ENCODE assay signal across 12 cellular contexts in genomic region chr2:128301501-128301966, GRCh38. TPM values are rescaled to one million over a fixed set of nuclear protein-coding genes. Genes with fewer than 3 reads are reported as not detected.
DNase-seq lines count a peak whose midpoint lies in the region; ATAC-seq, FAIRE-seq and TF ChIP-seq lines count a peak whose summit lies in the region.
"Had no signal": no experiment of that assay in that cellular context is flagged by ENCODE, and none has a peak within 500 bp of the region (broad histone marks: within the 10 kb centered on the region; RNA-seq: fewer than 3 reads in every experiment).

No MANE protein-coding gene starts in this region.

- H3K4ac ChIP-seq in neuronal stem cell (ENCODE audit: low read length): no peak overlapping the region

- no peak overlapping the region for H4K91ac ChIP-seq in neuronal stem cell (ENCODE audit: low read depth, low read length, poor library complexity)

- H3K9me3 ChIP-seq in esophagus muscularis mucosa (no peaks in the 10 kb centered on the region), neuronal stem cell (replicated peaks in 1 of 2; ENCODE audit: control insufficient read depth in 2 of 2, insufficient read depth in 1 of 2, low read depth in 1 of 2, low read length in 2 of 2) (peaks cover 0 to 3% of the 10 kb centered on the region in 2 donors)
- H3K9me3 ChIP-seq: heart left ventricle, psoas muscle had no signal

- no peak overlapping the region for H3K4me2 ChIP-seq in neuronal stem cell (ENCODE audit: insufficient read depth, low read length, poor library complexity, severe bottlenecking)

- H4K8ac ChIP-seq in neuronal stem cell (ENCODE audit: low read depth, low read length): no peak overlapping the region

- H3K4me3 ChIP-seq in AG09309 (ENCODE audit: control insufficient read depth, low read depth, low read length): no peak overlapping the region
- no peak overlapping the region for H3K4me3 ChIP-seq in esophagus muscularis mucosa
- H3K4me3 ChIP-seq in neuronal stem cell (ENCODE audit: low read length in 2 of 2): no peak overlapping the region
- H3K4me3 ChIP-seq: heart left ventricle, psoas muscle had no signal

- H3K9ac ChIP-seq in neuronal stem cell (ENCODE audit: low read depth, low read length, poor library complexity): peak overlapping the region; percentile 15

- intact Hi-C loops in esophagus muscularis mucosa (cut with DNase I): loop anchor here (10.0 kb wide), 1 partner anchor 67 kb away; no protein-coding TSS in a partner anchor

- H2AFZ ChIP-seq in neuronal stem cell (ENCODE audit: low read length): no peak overlapping the region

- no peak for FAIRE-seq in RCC 7860 (lab: Jason Lieb, UNC)

- H2AK5ac ChIP-seq in neuronal stem cell (ENCODE audit: low read depth, low read length): peak overlapping the region; percentile 35

- H3K79me1 ChIP-seq in neuronal stem cell (ENCODE audit: low read depth, low read length): peaks cover 33% of the 10 kb centered on the region

- H2BK5ac ChIP-seq in neuronal stem cell (ENCODE audit: low read length): peak overlapping the region; percentile 43

- DNase-seq in AG09309 (ENCODE audit: low read depth) (peak; percentile 94), RCC 7860 (ENCODE audit: low spot score) (peak; percentile 41), esophagus muscularis mucosa (ENCODE audit: extremely low spot score) (no peak), neuronal stem cell (ENCODE audit: low spot score) (no peak), putamen (ENCODE audit: low spot score) (no peak)
- DNase-seq: NCI-H2029, T-helper 2 cell had no signal

- no peak overlapping the region for H2BK15ac ChIP-seq in neuronal stem cell (ENCODE audit: low read length)

- WGBS in esophagus muscularis mucosa: 62% methylated on average over 7 of the region's 13 CpGs
- WGBS in neuronal stem cell (ENCODE audit: extremely low coverage in 2 of 2, insufficient read length in 2 of 2, insufficient replicate concordance in 1 of 2), 2 donors: no CpG with 5 or more reads among the region's 13 CpGs

- H3K18ac ChIP-seq in neuronal stem cell (ENCODE audit: low read length): peak overlapping the region; percentile 67

- no peaks in the 10 kb centered on the region for H3K27me3 ChIP-seq in esophagus muscularis mucosa
- H3K27me3 ChIP-seq in neuronal stem cell (ENCODE audit: control insufficient read depth in 3 of 3, insufficient read depth in 3 of 3, low read depth in 1 of 3, low read length in 3 of 3): no peaks in the 10 kb centered on the region
- H3K27me3 ChIP-seq: heart left ventricle had no signal

- ATAC-seq in GM21737 (IDR thresholded peaks at IDR 0.05; ENCODE audit: unreplicated experiment) (no peak), HG02885 (IDR thresholded peaks at IDR 0.05; ENCODE audit: poor library complexity, unreplicated experiment) (no peak), HG03439 (IDR thresholded peaks at IDR 0.05; ENCODE audit: unreplicated experiment) (no peak)
- ATAC-seq: heart left ventricle, psoas muscle had no signal

- no peak overlapping the region for H2BK12ac ChIP-seq in neuronal stem cell (ENCODE audit: low read length)

- TF ChIP-seq EP300 in esophagus muscularis mucosa (IDR thresholded peaks at IDR 0.05): no peak

- H2BK120ac ChIP-seq in neuronal stem cell (ENCODE audit: low read depth, low read length): no peak overlapping the region

- TF ChIP-seq CTCF in AG09309 (IDR thresholded peaks at IDR 0.05; ENCODE audit: control insufficient read depth, insufficient read depth, low read depth, low read length, missing control alignments) (no peak), esophagus muscularis mucosa (IDR thresholded peaks at IDR 0.05) (no peak)

- peaks cover 33 to 73% (median 55%) of the 10 kb centered on the region in 4 donors for H3K4me1 ChIP-seq in esophagus muscularis mucosa
- H3K4me1 ChIP-seq in neuronal stem cell (ENCODE audit: control insufficient read depth in 2 of 2, insufficient read depth in 1 of 2, low read depth in 1 of 2, low read length in 2 of 2): peaks cover 14 to 28% of the 10 kb centered on the region in 2 donors

- H3K36me3 ChIP-seq in esophagus muscularis mucosa (no peaks in the 10 kb centered on the region), neuronal stem cell (replicated peaks in 1 of 2; ENCODE audit: control insufficient read depth in 2 of 2, insufficient read depth in 2 of 2, low read length in 2 of 2) (peaks cover 0 to 71% of the 10 kb centered on the region in 2 donors)
- H3K36me3 ChIP-seq: heart left ventricle had no signal

- H3K23ac ChIP-seq in neuronal stem cell (ENCODE audit: low read depth, low read length, poor library complexity): peak overlapping the region; percentile 48

- TF ChIP-seq POLR2A in esophagus muscularis mucosa (IDR thresholded peaks at IDR 0.05; ENCODE audit: low read depth): no peak

- H3K14ac ChIP-seq in neuronal stem cell (ENCODE audit: low read length): no peak overlapping the region

- H3K27ac ChIP-seq in esophagus muscularis mucosa (replicated peaks in 1 of 4): peak overlapping the region; percentile 52 to 76 (median 70)
- no peak overlapping the region for H3K27ac ChIP-seq in neuronal stem cell (replicated peaks; ENCODE audit: low read length)
- H3K27ac ChIP-seq: psoas muscle had no signal

RNA-seq across cellular contexts. Expression of gene HS6ST1, which starts 17.1 kb away (rescaled TPM):
- 10 to 100 TPM; 17.4 to 62.2 (median 38.5) TPM for total RNA-seq in esophagus muscularis mucosa
- polyA plus RNA-seq in neuronal stem cell (2013, experiment 1 of 2): 32.8 TPM
- 32.8 TPM for polyA plus RNA-seq in neuronal stem cell (2013, experiment 2 of 2)

Comparison
In these comparisons a context has a peak if more than half of its experiments do, and no peak if none do; other contexts are left out.
1. DNase-seq: peak in AG09309 (single experiment) and RCC 7860 (single experiment); none in esophagus muscularis mucosa (single experiment), neuronal stem cell (single experiment) and putamen (single experiment).